ENCODE assay signal across 27 cellular contexts in genomic region chr11:55457641-55458040, GRCh38.
"Had no signal": no experiment of that assay in that cellular context is flagged by ENCODE, and none has a peak within 500 bp of the region (broad histone marks: within the 10 kb centered on the region; RNA-seq: fewer than 3 reads in every experiment).

No MANE protein-coding gene starts in this region.

- H3K36me3 Mint-ChIP-seq: activated CD8-positive, alpha-beta memory T cell treated with anti-CD3 and anti-CD28 coated beads, Interleukin-2, amount 10 ng/mL, durations not matched to agents 7 days and 5 days; activated naive CD4-positive, alpha-beta T cell treated with anti-CD3 and anti-CD28 coated beads, Interleukin-2, amount 50 U/mL, for 24 hours had no signal

- H3K4me1 Mint-ChIP-seq: activated B cell treated with CpG ODN at 0.5 μM for 24 hours; activated CD4-positive, alpha-beta T cell treated with anti-CD3 and anti-CD28 coated beads, Interleukin-2, amount 10 ng/mL, durations not matched to agents 24 days and 14 days; activated CD8-positive, alpha-beta memory T cell treated with anti-CD3 and anti-CD28 coated beads, Interleukin-2, amount 10 ng/mL, durations not matched to agents 7 days and 5 days; activated naive CD4-positive, alpha-beta T cell treated with anti-CD3 and anti-CD28 coated beads, Interleukin-2, amount 50 U/mL, for 24 hours had no signal

- H3K27me3 ChIP-seq: breast epithelium, Peyer's patch had no signal

- H3K9me3 ChIP-seq: breast epithelium, Peyer's patch, SK-N-SH had no signal

- DNase-seq: activated B cell treated with CpG ODN at 0.5 μM for 24 hours; activated CD4-positive, alpha-beta T cell treated with anti-CD3 and anti-CD28 coated beads for 1 hour; activated CD4-positive, alpha-beta T cell treated with anti-CD3 and anti-CD28 coated beads, Interleukin-2, amount 10 ng/mL, durations not matched to agents 24 days and 14 days; activated CD4-positive, alpha-beta T cell treated with anti-CD3 and anti-CD28 coated beads, Interleukin-2, amount 50 U/mL, for 48 hours; activated CD8-positive, alpha-beta memory T cell treated with anti-CD3 and anti-CD28 coated beads, Interleukin-2, amount 10 ng/mL, durations not matched to agents 7 days and 5 days; activated effector memory CD4-positive, alpha-beta T cell treated with Interleukin-2 at 50 U/mL for 16 hours; activated naive CD4-positive, alpha-beta T cell; activated T-cell treated with anti-CD3 and anti-CD28 coated beads, Interleukin-2, amount 50 U/mL, for 24 hours; aorta; caudate nucleus; MV-4-11; NCI-H1105; NCI-H1436; NCI-H1694 treated with DMSO at 0.1 percent for 48 hours; NCI-H2029 treated with DMSO at 0.1 percent for 48 hours; NCI-H345; NCI-H510A; NCI-H69; NK-92 treated with Interleukin-12 subunit alpha and Interleukin-12 subunit beta, amount 100 ng/mL, for 24 hours; OCI-M1; Peyer's patch; SK-N-SH had no signal

- H3K27me3 Mint-ChIP-seq: activated B cell treated with CpG ODN at 0.5 μM for 24 hours; activated CD4-positive, alpha-beta T cell treated with anti-CD3 and anti-CD28 coated beads, Interleukin-2, amount 10 ng/mL, durations not matched to agents 24 days and 14 days; activated CD8-positive, alpha-beta memory T cell treated with anti-CD3 and anti-CD28 coated beads, Interleukin-2, amount 10 ng/mL, durations not matched to agents 7 days and 5 days; activated naive CD4-positive, alpha-beta T cell treated with anti-CD3 and anti-CD28 coated beads, Interleukin-2, amount 50 U/mL, for 24 hours; activated T-cell treated with anti-CD3 and anti-CD28 coated beads, Interleukin-2, amount 50 U/mL, for 24 hours had no signal

- H3K4me3 Mint-ChIP-seq: activated B cell treated with CpG ODN at 0.5 μM for 24 hours; activated CD4-positive, alpha-beta T cell treated with anti-CD3 and anti-CD28 coated beads, Interleukin-2, amount 10 ng/mL, durations not matched to agents 24 days and 14 days; activated CD8-positive, alpha-beta memory T cell treated with anti-CD3 and anti-CD28 coated beads, Interleukin-2, amount 10 ng/mL, durations not matched to agents 7 days and 5 days; activated naive CD4-positive, alpha-beta T cell treated with anti-CD3 and anti-CD28 coated beads, Interleukin-2, amount 50 U/mL, for 24 hours; activated T-cell treated with anti-CD3 and anti-CD28 coated beads, Interleukin-2, amount 50 U/mL, for 24 hours; activated T-helper 1 cell treated with anti-CD3 and anti-CD28 coated beads, Interleukin-12 subunit alpha, Interleukin-12 subunit beta, Interleukin-2, Interleukin-4 antibody, amounts not matched to agents 30 ng/mL and 10 ng/mL and 1 ng/mL, durations not matched to agents 14 hours and 24 hours and 36 hours; T-helper 2 cell treated with Interferon-gamma antibody and Interleukin-4, amounts not matched to agents 5 μg/mL and 100 μg/mL, for 36 hours had no signal

- H3K4me2 ChIP-seq: SK-N-SH had no signal

- H3K9me2 ChIP-seq: SK-N-SH had no signal

- H3K4me1 ChIP-seq: breast epithelium, Peyer's patch had no signal

- H3K9ac ChIP-seq: SK-N-SH had no signal

- H3K27ac ChIP-seq: breast epithelium, Peyer's patch had no signal

- H3K4me3 ChIP-seq: breast epithelium, K562, Peyer's patch had no signal

- H3K27ac Mint-ChIP-seq: activated B cell treated with CpG ODN at 0.5 μM for 24 hours; activated CD4-positive, alpha-beta T cell treated with anti-CD3 and anti-CD28 coated beads, Interleukin-2, amount 10 ng/mL, durations not matched to agents 24 days and 14 days; activated CD8-positive, alpha-beta memory T cell treated with anti-CD3 and anti-CD28 coated beads, Interleukin-2, amount 10 ng/mL, durations not matched to agents 7 days and 5 days; activated naive CD4-positive, alpha-beta T cell treated with anti-CD3 and anti-CD28 coated beads, Interleukin-2, amount 50 U/mL, for 24 hours; activated T-cell treated with anti-CD3 and anti-CD28 coated beads, Interleukin-2, amount 50 U/mL, for 24 hours; activated T-helper 1 cell treated with anti-CD3 and anti-CD28 coated beads, Interleukin-12 subunit alpha, Interleukin-12 subunit beta, Interleukin-2, Interleukin-4 antibody, amounts not matched to agents 30 ng/mL and 10 ng/mL and 1 ng/mL, durations not matched to agents 14 hours and 24 hours and 36 hours; T-helper 2 cell treated with Interferon-gamma antibody and Interleukin-4, amounts not matched to agents 5 μg/mL and 100 μg/mL, for 36 hours had no signal

- H3K36me3 ChIP-seq: breast epithelium, Peyer's patch had no signal
